Comparison of ENCODE assay signal across 1 cellular context in genomic region chrX:149630681-149631292, GRCh38.
TF ChIP-seq lines count a peak whose summit lies in the region.

No MANE protein-coding gene starts in this region.

TF ChIP-seq in GM23338, 12 proteins besides CTCF, POLR2A, EP300 and RAD21 (continued from another document):
- no peak for TF ChIP-seq ZNF331 (CRISPR knock-in tag; IDR thresholded peaks at IDR 0.05; ENCODE audit: low read depth)
TF ChIP-seq in GM23338: peak in this region for 0.
